11 cellular contexts compared by ENCODE assay signal in genomic region chr9:137311171-137311970, GRCh38. TPM values are rescaled to one million over a fixed set of nuclear protein-coding genes. Genes with fewer than 3 reads are reported as not detected.
DNase-seq lines count a peak whose midpoint lies in the region; ATAC-seq, FAIRE-seq and TF ChIP-seq lines count a peak whose summit lies in the region.
"Had no signal": no experiment of that assay in that cellular context is flagged by ENCODE, and none has a peak within 500 bp of the region (broad histone marks: within the 10 kb centered on the region; RNA-seq: fewer than 3 reads in every experiment).

No MANE protein-coding gene starts in this region.

- no peaks in the 10 kb centered on the region for H4K20me1 ChIP-seq in H9 (ENCODE audit: control insufficient read depth, insufficient read depth, insufficient read length)
- no peaks in the 10 kb centered on the region for H4K20me1 ChIP-seq in astrocyte (ENCODE audit: insufficient read depth, low read length)

- H3K79me2 ChIP-seq in H9 (ENCODE audit: insufficient read depth, low read length) (no peaks in the 10 kb centered on the region), astrocyte (ENCODE audit: insufficient read depth, low read length) (no peaks in the 10 kb centered on the region)

- H3K79me1 ChIP-seq in H9 (ENCODE audit: insufficient read depth, low read depth, low read length, poor library complexity, severe bottlenecking): no peaks in the 10 kb centered on the region

- H3K27ac ChIP-seq in C4-2B (peak overlapping the region; percentile 45), H9 (ENCODE audit: insufficient read length, low read depth, low read length) (no peak overlapping the region), astrocyte (ENCODE audit: low read depth, low read length) (no peak overlapping the region), SJCRH30 (no peak overlapping the region)

- H2BK12ac ChIP-seq in H9 (ENCODE audit: insufficient read length, low read depth, low read length): no peak overlapping the region

- H3K4me2 ChIP-seq in H9 (ENCODE audit: insufficient read depth, insufficient read length, low read length) (no peak overlapping the region), astrocyte (ENCODE audit: low read length) (no peak overlapping the region)

- H2BK5ac ChIP-seq in H9 (ENCODE audit: insufficient read length, low read length): no peak overlapping the region

- no peaks in the 10 kb centered on the region; the same call in 1 of the 2 replicates for H3K27me3 Mint-ChIP-seq in H9 (ENCODE audit: low read depth)
- H3K27me3 Mint-ChIP-seq in astrocyte (ENCODE audit: low read depth, unreplicated experiment): peaks cover 2% of the 10 kb centered on the region
- peaks cover under 1% of the 10 kb centered on the region for H3K27me3 Mint-ChIP-seq in memory B cell
- H3K27me3 Mint-ChIP-seq: brain had no signal

- H3K4me1 Mint-ChIP-seq in H9 (peaks cover 6 to 20% of the 10 kb centered on the region in 2 experiments; a peak in 3 of 4 replicates), astrocyte (ENCODE audit: low read depth, unreplicated experiment) (no peaks in the 10 kb centered on the region), memory B cell (no peaks in the 10 kb centered on the region)

- H3K9ac ChIP-seq in H9 (ENCODE audit: extremely low read depth, insufficient read length, low read length) (no peak overlapping the region), astrocyte (ENCODE audit: low read length) (peak overlapping the region; percentile 23)

- no peak overlapping the region for H3K23ac ChIP-seq in H9 (ENCODE audit: insufficient read length, low read depth, low read length)

- H2BK120ac ChIP-seq in H9 (ENCODE audit: low read depth, low read length, poor library complexity, severe bottlenecking): no peak overlapping the region

- H2AFZ ChIP-seq in H9 (ENCODE audit: low read length): no peak overlapping the region
- no peak overlapping the region for H2AFZ ChIP-seq in astrocyte (ENCODE audit: low read depth, low read length)

- no peak overlapping the region; a peak in 1 of 7 replicates for H3K27ac Mint-ChIP-seq in H9
- H3K27ac Mint-ChIP-seq in astrocyte (ENCODE audit: unreplicated experiment): no peak overlapping the region
- no peak overlapping the region for H3K27ac Mint-ChIP-seq in memory B cell
- H3K27ac Mint-ChIP-seq: T-cell had no signal

- no peak overlapping the region for H2BK15ac ChIP-seq in H9 (ENCODE audit: low read depth, low read length)

- no peaks in the 10 kb centered on the region for H3K36me3 ChIP-seq in astrocyte (ENCODE audit: insufficient read depth, low read length)
- H3K36me3 ChIP-seq in SJCRH30: no peaks in the 10 kb centered on the region

- no peaks in the 10 kb centered on the region for H3K23me2 ChIP-seq in H9 (ENCODE audit: insufficient read length, low read depth, low read length, poor library complexity, severe bottlenecking)

- H3K4me3 ChIP-seq in astrocyte (ENCODE audit: insufficient read depth, low read depth, low read length) (no peak overlapping the region), SJCRH30 (no peak overlapping the region)
- H3K4me3 ChIP-seq: lung had no signal

- peak; percentile 39 for ATAC-seq in memory B cell (ENCODE audit: low read depth)
- ATAC-seq in HG02870 (IDR thresholded peaks at IDR 0.05; ENCODE audit: unreplicated experiment): no peak

- peak; percentile 65 for DNase-seq in H9
- peak; percentile 30 for DNase-seq in astrocyte (ENCODE audit: low read depth)
- DNase-seq in memory B cell (ENCODE audit: low spot score in 2 of 2): no peak
- no peak for DNase-seq in SJCRH30
- no peak for DNase-seq in SKM-1 treated with dmso at 0.1 percent for 144 hours (lab: John Stamatoyannopoulos, UW; ENCODE audit: unreplicated experiment)
- DNase-seq in NCI-H2081 (lab: John Stamatoyannopoulos, UW): no peak

- H3T11ph ChIP-seq in H9 (ENCODE audit: low read length): no peak overlapping the region

- no peak for FAIRE-seq in astrocyte (lab: Jason Lieb, UNC)

- no peak overlapping the region for H4K91ac ChIP-seq in H9 (ENCODE audit: insufficient read length, low read depth, low read length)

- H3K9me3 Mint-ChIP-seq in H9 (no peaks in the 10 kb centered on the region), astrocyte (ENCODE audit: unreplicated experiment) (no peaks in the 10 kb centered on the region), memory B cell (no peaks in the 10 kb centered on the region)
- H3K9me3 Mint-ChIP-seq: brain, T-cell had no signal

- no peak overlapping the region for H2AK5ac ChIP-seq in H9 (ENCODE audit: insufficient read length, low read length)

- H3K18ac ChIP-seq in H9 (ENCODE audit: insufficient read length, low read depth, low read length): no peak overlapping the region

- TF ChIP-seq CTCF in C4-2B (conservative IDR thresholded peaks at IDR 0.05): no peak
- TF ChIP-seq CTCF in H9 (conservative IDR thresholded peaks at IDR 0.05): no peak
- no peak for TF ChIP-seq CTCF in astrocyte (IDR thresholded peaks at IDR 0.05; ENCODE audit: insufficient read depth, low read depth, low read length)

- H3K4me1 ChIP-seq in H9 (ENCODE audit: insufficient read depth, low read length): no peaks in the 10 kb centered on the region; the same call in 1 of the 2 replicates
- peaks cover 4% of the 10 kb centered on the region for H3K4me1 ChIP-seq in astrocyte (ENCODE audit: insufficient read depth, low read length)
- no peaks in the 10 kb centered on the region; the same call in 1 of the 2 replicates for H3K4me1 ChIP-seq in SJCRH30

- no CpG with 5 or more reads among the region's 27 CpGs for WGBS in H9 (ENCODE audit: extremely low coverage, insufficient read length, low lambda C conversion rate)

- H3K27me3 ChIP-seq in H9 (ENCODE audit: insufficient read depth, low read length) (no peaks in the 10 kb centered on the region), astrocyte (ENCODE audit: insufficient read depth, low read length) (no peaks in the 10 kb centered on the region), SJCRH30 (peaks cover 33% of the 10 kb centered on the region)

- no peak overlapping the region for H3K4ac ChIP-seq in H9 (ENCODE audit: low read depth, low read length)

- no peaks in the 10 kb centered on the region for H3K36me3 Mint-ChIP-seq in H9 (ENCODE audit: insufficient read depth in 1 of 3, low read depth in 3 of 3)
- H3K36me3 Mint-ChIP-seq in astrocyte (ENCODE audit: low read depth, unreplicated experiment): no peaks in the 10 kb centered on the region
- no peaks in the 10 kb centered on the region for H3K36me3 Mint-ChIP-seq in memory B cell
- H3K36me3 Mint-ChIP-seq: brain, T-cell had no signal

- no peak overlapping the region for H4K5ac ChIP-seq in H9 (ENCODE audit: insufficient read length, low read depth, low read length)

- no peak overlapping the region for H4K8ac ChIP-seq in H9 (replicated peaks; ENCODE audit: insufficient read length, low read depth, low read length)

- no peak overlapping the region for H3K56ac ChIP-seq in H9 (ENCODE audit: insufficient read length, low read depth, low read length)

- no peak overlapping the region for H3K14ac ChIP-seq in H9 (ENCODE audit: insufficient read depth, low read length)

- H3K4me3 Mint-ChIP-seq in H9: no peak overlapping the region
- no peak overlapping the region for H3K4me3 Mint-ChIP-seq in astrocyte (ENCODE audit: unreplicated experiment)
- no peak overlapping the region for H3K4me3 Mint-ChIP-seq in memory B cell
- H3K4me3 Mint-ChIP-seq: brain, T-cell had no signal

- no peak overlapping the region for H2BK20ac ChIP-seq in H9 (ENCODE audit: low read depth, low read length, poor library complexity, severe bottlenecking)

- no peaks in the 10 kb centered on the region for H3K9me3 ChIP-seq in H9 (ENCODE audit: control insufficient read depth, low read depth, low read length)
- no peaks in the 10 kb centered on the region for H3K9me3 ChIP-seq in astrocyte (ENCODE audit: insufficient read depth, low read depth, low read length)
- no peaks in the 10 kb centered on the region for H3K9me3 ChIP-seq in SJCRH30 (replicated peaks)

RNA-seq across cellular contexts. Expression of gene NRARP, which starts 9.3 kb away (rescaled TPM):
- total RNA-seq in H9 (2021): 22.8 and 23.8 TPM in 2 replicates
- 6.9 and 7.3 TPM in 2 replicates for total RNA-seq in astrocyte
- total RNA-seq in SJCRH30 (2014; rRNA removed; shearing (Covaris generic)): 0.89 and 1.0 TPM in 2 replicates

RNA-seq across cellular contexts. Expression of gene TOR4A, which starts 33.8 kb away (rescaled TPM):
- 5.9 and 6.2 TPM in 2 replicates for total RNA-seq in H9 (2021)
- 10.8 and 11.8 TPM in 2 replicates for total RNA-seq in astrocyte
- 4.0 and 4.4 TPM in 2 replicates for total RNA-seq in SJCRH30 (2014; rRNA removed; shearing (Covaris generic))

RNA-seq across cellular contexts. Expression of gene NELFB, which starts 56.2 kb away (rescaled TPM):
- total RNA-seq in H9 (2021) (71.4 and 71.7 TPM in 2 replicates), astrocyte (45.8 and 48.9 TPM in 2 replicates)
- total RNA-seq in SJCRH30 (2014; rRNA removed; shearing (Covaris generic)): 65.5 and 66.8 TPM in 2 replicates

Comparison
In these comparisons a context has a peak if more than half of its experiments do, and no peak if none do; other contexts are left out.
1. DNase-seq: peak in H9 (single experiment) and astrocyte (single experiment); none in memory B cell (0 of 2), SJCRH30 (0 of 2), SKM-1 treated with dmso at 0.1 percent for 144 hours (single experiment) and NCI-H2081 (0 of 2).